ENCODE assay signal across 23 cellular contexts in the genomic region with DNA sequence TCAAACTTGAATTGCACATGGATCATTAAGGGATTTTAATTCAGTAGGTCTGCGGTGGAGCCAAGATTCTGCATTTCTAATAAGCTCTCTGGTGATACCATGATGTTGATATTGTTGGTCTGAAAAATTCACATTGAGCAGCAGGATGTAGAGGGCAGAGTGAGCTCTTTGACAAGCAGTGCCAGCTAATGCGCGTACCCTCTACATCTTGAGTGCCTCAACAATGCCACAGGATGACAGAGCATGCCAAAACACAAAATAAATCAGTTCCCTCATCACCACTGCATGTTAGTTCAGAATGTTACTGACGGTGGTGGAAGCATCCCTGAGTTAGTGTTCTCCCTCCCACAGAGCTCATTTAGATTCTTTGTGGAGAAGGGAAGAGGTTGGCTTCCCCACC. TPM values are rescaled to one million over a fixed set of nuclear protein-coding genes. Genes with fewer than 3 reads are reported as not detected.
"Had no signal": no experiment of that assay in that cellular context is flagged by ENCODE, and none has a peak within 500 bp of the region (broad histone marks: within the 10 kb centered on the region; RNA-seq: fewer than 3 reads in every experiment).

No MANE protein-coding gene starts in this region.

- H3K36me3 Mint-ChIP-seq: immature natural killer cell; naive B cell; stimulated activated naive B cell treated with anti-CD40 and anti-IgM and Interleukin-4, amounts not matched to agents 10 μg/mL and 1 μg/mL and 100 μg/mL, for 72 hours; type B pancreatic cell had no signal

- H3K27ac ChIP-seq: parathyroid adenoma, prostate gland, spleen had no signal

- H3K4me1 ChIP-seq: parathyroid adenoma, prostate gland, spleen had no signal

- H3K27ac Mint-ChIP-seq: immature natural killer cell; naive B cell; nephron; stimulated activated naive B cell treated with anti-CD40 and anti-IgM and Interleukin-4, amounts not matched to agents 10 μg/mL and 1 μg/mL and 100 μg/mL, for 72 hours; stimulated activated naive CD8-positive, alpha-beta T cell treated with anti-CD3 and anti-CD28 coated beads, Interleukin-15, amount 100 ng/mL, for 72 hours; type B pancreatic cell had no signal

- FAIRE-seq: endometrium, frontal cortex, keratinocyte, urothelium cell line had no signal

- H3K79me2 ChIP-seq: parathyroid adenoma had no signal

- H3K9me3 ChIP-seq: prostate gland had no signal

- H3K27me3 Mint-ChIP-seq: naive B cell; stimulated activated naive B cell treated with anti-CD40 and anti-IgM and Interleukin-4, amounts not matched to agents 10 μg/mL and 1 μg/mL and 100 μg/mL, for 72 hours; stimulated activated naive CD8-positive, alpha-beta T cell treated with anti-CD3 and anti-CD28 coated beads, Interleukin-15, amount 100 ng/mL, for 72 hours; type B pancreatic cell had no signal

- H3K27me3 ChIP-seq: spleen had no signal

- H3K4me3 Mint-ChIP-seq: immature natural killer cell; nephron; stimulated activated naive B cell treated with anti-CD40 and anti-IgM and Interleukin-4, amounts not matched to agents 10 μg/mL and 1 μg/mL and 100 μg/mL, for 72 hours; stimulated activated naive CD8-positive, alpha-beta T cell treated with anti-CD3 and anti-CD28 coated beads, Interleukin-15, amount 100 ng/mL, for 72 hours; type B pancreatic cell had no signal

- H3K9ac ChIP-seq: parathyroid adenoma had no signal

- H3K9me3 Mint-ChIP-seq: nephron; stimulated activated naive B cell treated with anti-CD40 and anti-IgM and Interleukin-4, amounts not matched to agents 10 μg/mL and 1 μg/mL and 100 μg/mL, for 72 hours; stimulated activated naive CD8-positive, alpha-beta T cell treated with anti-CD3 and anti-CD28 coated beads, Interleukin-15, amount 100 ng/mL, for 72 hours; type B pancreatic cell had no signal

- H2AFZ ChIP-seq: parathyroid adenoma had no signal

- H3K4me3 ChIP-seq: prostate gland, spleen had no signal

- H3K4me1 Mint-ChIP-seq: immature natural killer cell; naive B cell; stimulated activated naive B cell treated with anti-CD40 and anti-IgM and Interleukin-4, amounts not matched to agents 10 μg/mL and 1 μg/mL and 100 μg/mL, for 72 hours; stimulated activated naive CD8-positive, alpha-beta T cell treated with anti-CD3 and anti-CD28 coated beads, Interleukin-15, amount 100 ng/mL, for 72 hours had no signal

- DNase-seq: cortex of kidney; effector memory CD4-positive, alpha-beta T cell; immature natural killer cell; mesendoderm; naive B cell; spleen; stimulated activated CD4-positive, alpha-beta T cell treated with anti-CD3 and anti-CD28 coated beads, Interleukin-15, amount 100 ng/mL, for 24 hours; stimulated activated CD4-positive, alpha-beta T cell treated with anti-CD3 and anti-CD28 coated beads, Interleukin-1b, Interleukin-23, amount 100 ng/mL, for 48 hours; stimulated activated CD4-positive, alpha-beta T cell treated with anti-CD3 and anti-CD28 coated beads, Interleukin-4, amount 100 ng/mL, for 4 hours; stimulated activated naive B cell treated with anti-CD40 and anti-IgM and Interleukin-4, amounts not matched to agents 10 μg/mL and 1 μg/mL and 100 μg/mL, for 72 hours; stimulated activated naive CD8-positive, alpha-beta T cell treated with anti-CD3 and anti-CD28 coated beads, Interleukin-15, amount 100 ng/mL, for 72 hours had no signal

- H3K36me3 ChIP-seq: prostate gland, spleen had no signal

- ATAC-seq: esophagus mucosa; sciatic nerve; stimulated activated naive B cell treated with anti-CD40 and anti-IgM and Interleukin-4, amounts not matched to agents 10 μg/mL and 1 μg/mL and 100 μg/mL, for 72 hours; stimulated activated naive CD8-positive, alpha-beta T cell treated with anti-CD3 and anti-CD28 coated beads, Interleukin-15, amount 100 ng/mL, for 72 hours had no signal

RNA-seq across cellular contexts. Expression of gene IL1RAPL1, which starts 23.5 kb away (rescaled TPM):
- total RNA-seq: chondrocyte, lung microvascular endothelial cell had no signal
